ENCODE assay signal across 20 cellular contexts in the genomic region with DNA sequence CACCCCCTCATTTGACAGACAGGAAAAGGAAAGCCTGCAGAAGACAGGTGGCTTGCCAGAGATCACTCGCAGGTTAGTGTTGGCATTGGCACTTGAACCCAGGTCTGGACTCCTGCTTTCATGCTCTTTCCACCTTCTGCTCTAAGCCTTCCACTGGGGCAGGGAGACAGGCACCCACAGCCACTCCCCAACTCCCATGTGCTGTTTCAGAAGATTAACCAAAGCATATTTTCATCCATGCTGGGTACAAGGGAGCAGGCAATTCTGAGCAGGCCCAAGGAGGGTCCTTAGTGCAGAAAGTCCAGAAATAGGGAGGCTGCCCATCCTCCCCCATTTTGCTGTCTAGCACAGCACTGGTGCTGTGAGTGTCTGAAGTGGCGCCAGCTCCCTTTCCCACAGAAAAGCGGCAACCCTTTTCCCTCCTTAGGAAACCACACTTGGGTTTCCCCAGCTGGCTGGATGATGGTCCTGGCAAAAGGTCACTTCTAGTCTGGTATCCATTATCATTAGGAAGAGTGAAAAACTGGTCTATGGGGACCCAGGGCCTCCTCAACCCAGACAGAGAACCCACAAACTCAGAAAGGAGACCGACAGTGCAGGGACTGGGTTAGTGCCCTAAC. TPM values are rescaled to one million over a fixed set of nuclear protein-coding genes. Genes with fewer than 3 reads are reported as not detected.
DNase-seq lines count a peak whose midpoint lies in the region; ATAC-seq and TF ChIP-seq lines count a peak whose summit lies in the region.
"Had no signal": no experiment of that assay in that cellular context is flagged by ENCODE, and none has a peak within 500 bp of the region (broad histone marks: within the 10 kb centered on the region; RNA-seq: fewer than 3 reads in every experiment).

No MANE protein-coding gene starts in this region.

- peaks cover 22% of the 10 kb centered on the region for H3K36me3 Mint-ChIP-seq in Caco-2 (ENCODE audit: insufficient read depth, unreplicated experiment)
- H3K36me3 Mint-ChIP-seq: activated CD4-positive, alpha-beta memory T cell treated with anti-CD3 and anti-CD28 coated beads for 36 hours; activated naive CD4-positive, alpha-beta T cell treated with anti-CD3 and anti-CD28 coated beads, Interleukin-2, amount 10 ng/mL, durations not matched to agents 7 days and 5 days had no signal

- no peak for TF ChIP-seq POLR2A in sigmoid colon (IDR thresholded peaks at IDR 0.05)

- H3K4me1 Mint-ChIP-seq in Caco-2 (ENCODE audit: low read depth, unreplicated experiment) = peaks cover 28% of the 10 kb centered on the region

- H3K27ac ChIP-seq in Panc1 (ENCODE audit: low read length) (peak overlapping the region; percentile 74), sigmoid colon (peak overlapping the region; percentile 54 to 100 (median 98)), substantia nigra (ENCODE audit: low read depth, low read length, poor library complexity, severe bottlenecking) (no peak overlapping the region)
- H3K27ac ChIP-seq: Peyer's patch had no signal

- CTCF ChIA-PET in Caco-2 (lab: Charles Lee) (interaction anchor here (1.4 kb wide), 1 partner anchor 102 kb away, joined by 5 read pairs; no protein-coding TSS in a partner anchor), Panc1 (lab: Charles Lee) (no interaction called here)

- BruUV-seq in Caco-2 (replicated peaks; lab: Mats Ljungman, UMichigan) (no TSS peak), Panc1 (replicated peaks; lab: Mats Ljungman, UMichigan) (no TSS peak)

- DNase-seq in Caco-2 (no peak), Panc1 (ENCODE audit: low read depth, low spot score) (no peak), fibroblast of gingiva (ENCODE audit: low read depth) (peak; percentile 72), sigmoid colon (peak; percentile 44), substantia nigra (lab: John Stamatoyannopoulos, UW) (no peak), HuH-7.5 (ENCODE audit: low spot score) (no peak)
- DNase-seq: activated CD4-positive, alpha-beta memory T cell treated with anti-CD3 and anti-CD28 coated beads for 36 hours; activated naive CD4-positive, alpha-beta T cell treated with anti-CD3 and anti-CD28 coated beads, Interleukin-2, amount 10 ng/mL, durations not matched to agents 7 days and 5 days; activated T-cell treated with anti-CD3 and anti-CD28 coated beads, Interleukin-2, amount 50 U/mL, for 24 hours; AML-193; cortex of kidney; Karpas-422; NCI-H1105 treated with DMSO at 0.1 percent for 48 hours; NCI-H748 treated with DMSO at 0.1 percent for 48 hours; Peyer's patch; stimulated activated CD4-positive, alpha-beta T cell treated with anti-CD3 and anti-CD28 coated beads, Interleukin-12 subunit alpha, Interleukin-12 subunit beta, amount 100 ng/mL, for 4 hours; stimulated activated naive CD4-positive, alpha-beta T cell had no signal

- peak overlapping the region; percentile 60 for H3K4me3 Mint-ChIP-seq in Caco-2 (ENCODE audit: unreplicated experiment)
- H3K4me3 Mint-ChIP-seq: activated CD4-positive, alpha-beta memory T cell treated with anti-CD3 and anti-CD28 coated beads for 36 hours; activated naive CD4-positive, alpha-beta T cell treated with anti-CD3 and anti-CD28 coated beads, Interleukin-2, amount 10 ng/mL, durations not matched to agents 7 days and 5 days; activated T-cell treated with anti-CD3 and anti-CD28 coated beads, Interleukin-2, amount 50 U/mL, for 24 hours had no signal

- TF ChIP-seq CTCF in Caco-2 (IDR thresholded peaks at IDR 0.05; ENCODE audit: insufficient read depth in 1 of 2, low read depth in 1 of 2, low read length in 1 of 2, severe bottlenecking in 1 of 2, unreplicated experiment in 1 of 2) (no peak), Panc1 (IDR thresholded peaks at IDR 0.05) (no peak), sigmoid colon (IDR thresholded peaks at IDR 0.05) (no peak)

- H3K27me3 ChIP-seq in Caco-2 (replicated peaks; ENCODE audit: control insufficient read depth, insufficient read depth, low read length) = no peaks in the 10 kb centered on the region
- no peaks in the 10 kb centered on the region for H3K27me3 ChIP-seq in Panc1 (ENCODE audit: control insufficient read depth, insufficient read depth, low read length)
- no peaks in the 10 kb centered on the region for H3K27me3 ChIP-seq in sigmoid colon
- H3K27me3 ChIP-seq: Peyer's patch had no signal

- WGBS in sigmoid colon, 2 donors = 86 to 87% methylated on average over 4 of the region's 4 CpGs

- no peaks in the 10 kb centered on the region for H3K27me3 Mint-ChIP-seq in Caco-2 (ENCODE audit: insufficient read depth, unreplicated experiment)

- H3K27ac Mint-ChIP-seq in Caco-2 (ENCODE audit: unreplicated experiment) = peak overlapping the region; percentile 79
- H3K27ac Mint-ChIP-seq: activated CD4-positive, alpha-beta memory T cell treated with anti-CD3 and anti-CD28 coated beads for 36 hours; activated naive CD4-positive, alpha-beta T cell treated with anti-CD3 and anti-CD28 coated beads, Interleukin-2, amount 10 ng/mL, durations not matched to agents 7 days and 5 days; activated T-cell treated with anti-CD3 and anti-CD28 coated beads, Interleukin-2, amount 50 U/mL, for 24 hours; progenitor cell of endocrine pancreas had no signal

- ATAC-seq in Panc1 = no peak
- no peak for ATAC-seq in HG02798 (IDR thresholded peaks at IDR 0.05; ENCODE audit: poor library complexity, unreplicated experiment)
- ATAC-seq in GM19455 (IDR thresholded peaks at IDR 0.05; ENCODE audit: unreplicated experiment) = no peak

- H3K4me3 ChIP-seq in Caco-2 (ENCODE audit: low read depth, low read length) = no peak overlapping the region
- H3K4me3 ChIP-seq in Panc1 (ENCODE audit: low read depth in 2 of 2, low read length in 2 of 2) = no peak overlapping the region
- no peak overlapping the region for H3K4me3 ChIP-seq in sigmoid colon
- H3K4me3 ChIP-seq: Peyer's patch had no signal

- POLR2A ChIA-PET in Caco-2 (lab: Charles Lee) = interaction anchor here (0.6 to 0.7 kb wide), 2 partner anchors 12 to 82 kb away, joined by 4 to 5 read pairs; no protein-coding TSS in a partner anchor
- POLR2A ChIA-PET in Panc1 (lab: Charles Lee) = no interaction called here

- no peaks in the 10 kb centered on the region for H3K9me3 ChIP-seq in Caco-2
- no peaks in the 10 kb centered on the region for H3K9me3 ChIP-seq in Panc1 (ENCODE audit: control insufficient read depth, insufficient read depth, low read depth, low read length)
- no peaks in the 10 kb centered on the region for H3K9me3 ChIP-seq in sigmoid colon
- H3K9me3 ChIP-seq: Peyer's patch had no signal

- no peaks in the 10 kb centered on the region for H3K36me3 ChIP-seq in Caco-2 (ENCODE audit: control insufficient read depth, insufficient read depth, low read length)
- H3K36me3 ChIP-seq in Panc1 (ENCODE audit: control insufficient read depth, insufficient read depth, low read length) = no peaks in the 10 kb centered on the region; the same call in 1 of the 2 replicates
- no peaks in the 10 kb centered on the region for H3K36me3 ChIP-seq in sigmoid colon
- H3K36me3 ChIP-seq: Peyer's patch had no signal

- in situ Hi-C loops in Panc1 (cut with HindIII; ENCODE audit: low pct_unique_long_range_greater_than_20kb, low sequenced_read_pairs) = no loop called here

- intact Hi-C loops in Caco-2 (cut with micrococcal nuclease; ENCODE audit: unreplicated experiment) = no loop called here
- intact Hi-C loops in Panc1 (cut with micrococcal nuclease; ENCODE audit: unreplicated experiment) = loop anchor here (10.0 kb wide), 1 partner anchor 100 kb away; no protein-coding TSS in a partner anchor
- intact Hi-C loops in sigmoid colon (cut with DNase I) = no loop called here

- H3K9me3 Mint-ChIP-seq in Caco-2 (ENCODE audit: unreplicated experiment) = no peaks in the 10 kb centered on the region
- H3K9me3 Mint-ChIP-seq: activated CD4-positive, alpha-beta memory T cell treated with anti-CD3 and anti-CD28 coated beads for 36 hours; activated naive CD4-positive, alpha-beta T cell treated with anti-CD3 and anti-CD28 coated beads, Interleukin-2, amount 10 ng/mL, durations not matched to agents 7 days and 5 days; activated T-cell treated with anti-CD3 and anti-CD28 coated beads, Interleukin-2, amount 50 U/mL, for 24 hours had no signal

- H3K4me1 ChIP-seq in Caco-2 (peaks cover 27% of the 10 kb centered on the region), Panc1 (ENCODE audit: control insufficient read depth, insufficient read depth, low read length) (peaks cover 20% of the 10 kb centered on the region), sigmoid colon (peaks cover 0 to 37% (median 30%) of the 10 kb centered on the region in 4 donors)

- TF ChIP-seq EP300 in sigmoid colon (IDR thresholded peaks at IDR 0.05) = no peak

RNA-seq across cellular contexts. Expression of gene CAVIN1, which starts 2.0 kb away (rescaled TPM):
- 143 and 173 TPM in 2 replicates for total RNA-seq in Caco-2 (2022)
- 315 TPM for total RNA-seq in Panc1 (2021; ENCODE audit: unreplicated experiment)
- 283 TPM for polyA plus RNA-seq in Panc1 (2012; ENCODE audit: insufficient read length)
- 100 to 1,000 TPM; 231 to 519 (median 409) TPM for total RNA-seq in sigmoid colon
- polyA plus RNA-seq in sigmoid colon = 10 to 100 TPM; 11.8 to 88.9 (median 50.1) TPM

RNA-seq across cellular contexts. Expression of gene ATP6V0A1, which starts 33.6 kb away (rescaled TPM):
- total RNA-seq in Caco-2 (2022) (82.8 and 103 TPM in 2 replicates), Panc1 (2021; ENCODE audit: unreplicated experiment) (53.4 TPM), sigmoid colon (10 to 100 TPM; 36.0 to 96.1 (median 51.2) TPM)
- polyA plus RNA-seq in Panc1 (2012; ENCODE audit: insufficient read length) = 42.5 TPM
- 10 to 100 TPM; 11.6 to 53.1 (median 16.2) TPM for polyA plus RNA-seq in sigmoid colon

RNA-seq across cellular contexts. Expression of gene STAT3, which starts 36.9 kb away (rescaled TPM):
- total RNA-seq in Caco-2 (2022) (72.1 and 73.7 TPM in 2 replicates), Panc1 (2021; ENCODE audit: unreplicated experiment) (287 TPM), sigmoid colon (100 to 1,000 TPM in 3 of 4 donors, 10 to 100 TPM in 1; 87.4 to 230 (median 129) TPM)
- 210 TPM for polyA plus RNA-seq in Panc1 (2012; ENCODE audit: insufficient read length)
- 100 to 1,000 TPM in 1 of 3 donors, 10 to 100 TPM in 2; 43.8 to 135 (median 55.7) TPM for polyA plus RNA-seq in sigmoid colon

Comparison
In these comparisons a context has a peak if more than half of its experiments do, and no peak if none do; other contexts are left out.
1. DNase-seq: peak in fibroblast of gingiva (single experiment) and sigmoid colon (single experiment); none in Caco-2 (0 of 2), Panc1 (single experiment), substantia nigra (0 of 49) and HuH-7.5 (single experiment).